Comparison of ENCODE assay signal across 8 cellular contexts in genomic region chr3:23807161-23808015, GRCh38. TPM values are rescaled to one million over a fixed set of nuclear protein-coding genes. Genes with fewer than 3 reads are reported as not detected.
DNase-seq lines count a peak whose midpoint lies in the region; ATAC-seq, FAIRE-seq and TF ChIP-seq lines count a peak whose summit lies in the region.

No MANE protein-coding gene starts in this region.

- no peak for TF ChIP-seq EP300 in gastroesophageal sphincter (IDR thresholded peaks at IDR 0.05)

- WGBS in gastroesophageal sphincter (ENCODE audit: low coverage in 1 of 2), 2 donors: 6% methylated on average over 11 to 12 of the region's 14 CpGs
- 14 to 17% methylated on average over 14 of the region's 14 CpGs for WGBS in pancreas, 2 donors

- no peak for TF ChIP-seq POLR2A in gastroesophageal sphincter (IDR thresholded peaks at IDR 0.05)

- intact Hi-C loops in pancreas (cut with DNase I): no loop called here

- H3K27ac ChIP-seq in gastroesophageal sphincter (peak overlapping the region; percentile 72 to 95 (median 92)), pancreas (peak overlapping the region in 3 of 4 donors; percentile 60 to 85 (median 78))

- H3K4me1 ChIP-seq in BE2C (0 out of 2 replicates have a peak, but pooled peaks cover 4% of the 10 kb centered on the region), gastroesophageal sphincter (peaks cover 3 to 53% (median 23%) of the 10 kb centered on the region in 3 donors), pancreas (peaks cover 10 to 14% (median 12%) of the 10 kb centered on the region in 3 donors)

- H3K27me3 ChIP-seq in BE2C (no peaks in the 10 kb centered on the region), gastroesophageal sphincter (no peaks in the 10 kb centered on the region), pancreas (no peaks in the 10 kb centered on the region)

- DNase-seq in BE2C (no peak), HCEC 1CT (peak; percentile 55), pancreas (no peak)
- peak; percentile 4 for DNase-seq in activated CD4-positive, alpha-beta T cell treated with anti-CD3 and anti-CD28 coated beads, Interleukin-2, amount 50 U/mL, for 1 hour

- H3K36me3 ChIP-seq in BE2C (no peaks in the 10 kb centered on the region), gastroesophageal sphincter (no peaks in the 10 kb centered on the region), pancreas (no peaks in the 10 kb centered on the region)

- TF ChIP-seq CTCF in BE2C (IDR thresholded peaks at IDR 0.05; ENCODE audit: low read depth, low read length): no peak
- TF ChIP-seq CTCF in gastroesophageal sphincter (IDR thresholded peaks at IDR 0.05): no peak
- no peak for TF ChIP-seq CTCF in pancreas (IDR thresholded peaks at IDR 0.05)

- no peaks in the 10 kb centered on the region for H3K9me3 ChIP-seq in BE2C
- no peaks in the 10 kb centered on the region for H3K9me3 ChIP-seq in gastroesophageal sphincter
- H3K9me3 ChIP-seq in pancreas: no peaks in the 10 kb centered on the region

- H3K4me3 ChIP-seq in BE2C (ENCODE audit: low read depth, low read length): peak overlapping the region; percentile 69
- peak overlapping the region; percentile 82 to 93 for H3K4me3 ChIP-seq in gastroesophageal sphincter
- H3K4me3 ChIP-seq in pancreas: peak overlapping the region; percentile 80 to 94 (median 86)

- FAIRE-seq in pancreas (lab: Jason Lieb, UNC): no peak

- ATAC-seq in gastroesophageal sphincter: no peak
- peak in 3 of 4 donors; percentile 10 to 33 (median 27) for ATAC-seq in pancreas
- ATAC-seq in activated CD4-positive, CD25-positive, alpha-beta regulatory T cell treated with anti-CD3 and anti-CD28 coated beads, Interleukin-2, amount 50 U/mL, for 24 hours: no peak
- no peak for ATAC-seq in HG02763 (IDR thresholded peaks at IDR 0.05; ENCODE audit: unreplicated experiment)
- no peak for ATAC-seq in esophagus mucosa

RNA-seq across cellular contexts. Expression of gene UBE2E1, which starts 1.6 kb away (rescaled TPM):
- polyA plus RNA-seq in BE2C (2012; ENCODE audit: insufficient read depth, insufficient read length, low read depth): 52.3 TPM
- total RNA-seq in gastroesophageal sphincter (100 to 1,000 TPM in 3 of 4 donors, 10 to 100 TPM in 1; 89.4 to 153 (median 121) TPM), pancreas (10 to 100 TPM; 24.0 to 44.7 (median 28.7) TPM), esophagus mucosa (96.6 TPM)
- polyA plus RNA-seq in pancreas: 10 to 100 TPM; 20.9 to 32.0 TPM

Comparison
In these comparisons a context has a peak if more than half of its experiments do, and no peak if none do; other contexts are left out.
1. DNase-seq: peak in HCEC 1CT (single experiment) and activated CD4-positive, alpha-beta T cell treated with anti-CD3 and anti-CD28 coated beads, Interleukin-2, amount 50 U/mL, for 1 hour (single experiment); none in BE2C (single experiment) and pancreas (0 of 6).
2. ATAC-seq: peak in pancreas (3 of 4); none in gastroesophageal sphincter (single experiment), activated CD4-positive, CD25-positive, alpha-beta regulatory T cell treated with anti-CD3 and anti-CD28 coated beads, Interleukin-2, amount 50 U/mL, for 24 hours (0 of 2), HG02763 (single experiment) and esophagus mucosa (single experiment).
3. Peak in every context shown above with its lines, with median percentiles within 50 percentile points of each other: H3K4me3 ChIP-seq.